ENCODE assay signal across 8 cellular contexts in the genomic region with DNA sequence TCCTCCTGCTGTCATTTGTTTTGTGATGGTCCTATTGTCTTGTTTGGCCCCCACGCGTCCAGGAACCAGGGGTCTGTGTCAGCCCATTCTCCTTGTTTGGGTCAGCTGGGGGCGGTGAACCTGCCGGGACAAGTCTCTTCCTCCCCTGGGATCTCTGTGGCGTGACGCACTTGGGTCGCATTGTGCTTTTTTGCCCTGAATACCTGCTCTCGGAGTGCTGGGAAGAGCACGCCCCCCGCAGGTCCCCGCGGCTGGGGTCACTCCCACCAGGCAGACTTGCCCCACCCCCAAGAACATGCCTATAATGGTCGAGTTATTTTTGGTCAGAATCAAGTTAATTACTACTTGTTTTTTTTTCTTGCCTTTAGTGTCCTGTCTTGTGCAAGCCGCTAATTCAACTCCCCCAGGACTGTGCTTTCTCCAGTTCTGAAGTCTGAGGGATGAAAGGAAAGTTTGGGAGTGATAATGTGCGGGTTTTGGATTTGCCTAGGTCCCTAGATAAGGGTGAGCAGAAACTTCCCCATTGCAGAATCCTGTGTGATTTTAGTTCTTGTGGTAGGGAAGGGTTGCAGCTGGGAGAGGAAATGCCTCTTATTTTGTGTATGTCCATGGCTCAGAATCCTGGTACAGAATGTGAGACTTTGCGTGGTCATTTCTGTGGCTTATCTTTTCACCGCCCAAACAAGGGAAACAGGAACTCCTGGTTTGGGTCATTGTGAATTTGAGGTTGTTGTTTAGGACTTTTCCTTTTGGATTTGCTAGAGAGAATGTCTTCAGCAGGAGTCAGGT. TPM values are rescaled to one million over a fixed set of nuclear protein-coding genes. Genes with fewer than 3 reads are reported as not detected.
DNase-seq lines count a peak whose midpoint lies in the region; ATAC-seq and TF ChIP-seq lines count a peak whose summit lies in the region.

No MANE protein-coding gene starts in this region.

- no peak for TF ChIP-seq POLR2A in uterus (IDR thresholded peaks at IDR 0.05)

- H3K9ac ChIP-seq in HUES48 (ENCODE audit: low read depth, low read length) = peak overlapping the region; percentile 65
- peak overlapping the region; percentile 36 for H3K9ac ChIP-seq in endocrine pancreas (ENCODE audit: control insufficient read depth, insufficient read depth, low read length)

- TF ChIP-seq CTCF in mucosa of descending colon (IDR thresholded peaks at IDR 0.05) = no peak
- TF ChIP-seq CTCF in uterus (IDR thresholded peaks at IDR 0.05) = no peak

- no peak for ATAC-seq in T-helper 17 cell
- peak; percentile 13 for ATAC-seq in mucosa of descending colon

- no peaks in the 10 kb centered on the region for H3K27me3 Mint-ChIP-seq in T-helper 17 cell

- H3K36me3 ChIP-seq in HUES48 (ENCODE audit: control insufficient read depth, insufficient read depth, low read length) (0 out of 2 replicates have a peak, but pooled peaks cover 7% of the 10 kb centered on the region), endocrine pancreas (ENCODE audit: control insufficient read depth, insufficient read depth, low read length) (no peaks in the 10 kb centered on the region), mucosa of descending colon (ENCODE audit: low read depth) (no peaks in the 10 kb centered on the region), uterus (no peaks in the 10 kb centered on the region)

- peak overlapping the region; percentile 77 for H3K4me3 ChIP-seq in HUES48 (ENCODE audit: low read depth, low read length)
- peak overlapping the region; percentile 79 for H3K4me3 ChIP-seq in endocrine pancreas (ENCODE audit: control insufficient read depth, insufficient read depth, low read length)
- H3K4me3 ChIP-seq in mucosa of descending colon = peak overlapping the region; percentile 50
- H3K4me3 ChIP-seq in uterus = peak overlapping the region; percentile 59 to 80

- H3K4me3 Mint-ChIP-seq in T-helper 17 cell = peak overlapping the region; percentile 96

- DNase-seq in AML-193 (lab: John Stamatoyannopoulos, UW) = peak; percentile 5 to 18
- DNase-seq in GM19238 (ENCODE audit: insufficient read length, low spot score) = peak; percentile 12
- DNase-seq in T-helper 17 cell = no peak
- peak; percentile 32 to 63 (median 59) for DNase-seq in mucosa of descending colon
- DNase-seq in uterus = peak; percentile 24 to 34
- DNase-seq in NCI-H128 (lab: John Stamatoyannopoulos, UW; ENCODE audit: unreplicated experiment) = no peak

- H3K36me3 Mint-ChIP-seq in T-helper 17 cell (ENCODE audit: low read depth) = no peaks in the 10 kb centered on the region

- H3K27ac ChIP-seq in HUES48 (ENCODE audit: low read depth, low read length) (peak overlapping the region; percentile 92), uterus (peak overlapping the region; percentile 77 to 89)

- peaks cover 16% of the 10 kb centered on the region for H3K4me1 Mint-ChIP-seq in T-helper 17 cell

- peaks cover 17% of the 10 kb centered on the region for H3K27me3 ChIP-seq in HUES48 (ENCODE audit: control insufficient read depth, insufficient read depth, low read length)
- H3K27me3 ChIP-seq in endocrine pancreas (ENCODE audit: control insufficient read depth, insufficient read depth, low read length) = no peaks in the 10 kb centered on the region
- no peaks in the 10 kb centered on the region for H3K27me3 ChIP-seq in uterus

- intact Hi-C loops in mucosa of descending colon (cut with DNase I, micrococcal nuclease) = no loop called here
- intact Hi-C loops in uterus (cut with DNase I; ENCODE audit: low total_unique reads) = no loop called here

- no peak overlapping the region for H3K27ac Mint-ChIP-seq in T-helper 17 cell

- no peaks in the 10 kb centered on the region for H3K9me3 ChIP-seq in HUES48 (ENCODE audit: control insufficient read depth, insufficient read depth, low read length)
- no peaks in the 10 kb centered on the region for H3K9me3 ChIP-seq in T-helper 17 cell (ENCODE audit: control insufficient read depth, low read length, poor library complexity, severe bottlenecking)
- H3K9me3 ChIP-seq in endocrine pancreas (ENCODE audit: control insufficient read depth, low read length) = no peaks in the 10 kb centered on the region
- no peaks in the 10 kb centered on the region for H3K9me3 ChIP-seq in mucosa of descending colon
- no peaks in the 10 kb centered on the region for H3K9me3 ChIP-seq in uterus

- peaks cover 19% of the 10 kb centered on the region for H3K4me1 ChIP-seq in HUES48 (ENCODE audit: control insufficient read depth, insufficient read depth, low read length)
- no peaks in the 10 kb centered on the region for H3K4me1 ChIP-seq in endocrine pancreas (ENCODE audit: control insufficient read depth, insufficient read depth, low read length)
- peaks cover 8% of the 10 kb centered on the region for H3K4me1 ChIP-seq in mucosa of descending colon (ENCODE audit: low read depth)
- peaks cover 0 to 5% of the 10 kb centered on the region in 2 donors for H3K4me1 ChIP-seq in uterus

RNA-seq across cellular contexts. Expression of a gene that starts 0.8 kb away (rescaled TPM):
- total RNA-seq in T-helper 17 cell = 1 to 10 TPM; 1.8 to 7.8 TPM
- 10 to 100 TPM in 2 of 3 donors, 1 to 10 TPM in 1; 5.3 to 11.5 (median 11.1) TPM for total RNA-seq in mucosa of descending colon
- 10 to 100 TPM in 1 of 4 donors, 1 to 10 TPM in 3; 2.8 to 13.5 (median 6.9) TPM for total RNA-seq in uterus

RNA-seq across cellular contexts. Expression of a gene that starts 29.6 kb away (rescaled TPM):
- total RNA-seq in T-helper 17 cell = 1,000 to 10,000 TPM; 3,083 to 3,236 TPM
- 1,000 to 10,000 TPM; 1,587 to 1,905 (median 1,789) TPM for total RNA-seq in mucosa of descending colon
- total RNA-seq in uterus = 1,000 to 10,000 TPM; 1,254 to 4,841 (median 2,523) TPM

Comparison
In these comparisons a context has a peak if more than half of its experiments do, and no peak if none do; other contexts are left out.
1. DNase-seq: peak in AML-193 (2 of 2), GM19238 (single experiment), mucosa of descending colon (3 of 3) and uterus (2 of 2); none in T-helper 17 cell (0 of 3) and NCI-H128 (single experiment).
2. Peak in every context shown above with its lines, with median percentiles within 50 percentile points of each other: H3K4me3 ChIP-seq.